Comparison of ENCODE assay signal across 21 cellular contexts in genomic region chr10:86707505-86707904, GRCh38. TPM values are rescaled to one million over a fixed set of nuclear protein-coding genes. Genes with fewer than 3 reads are reported as not detected.
"Had no signal": no experiment of that assay in that cellular context is flagged by ENCODE, and none has a peak within 500 bp of the region (broad histone marks: within the 10 kb centered on the region; RNA-seq: fewer than 3 reads in every experiment).

No MANE protein-coding gene starts in this region.

- H3K9me3 ChIP-seq: heart left ventricle, neutrophil, right atrium auricular region, testis had no signal

- DNase-seq: activated CD4-positive, alpha-beta T cell treated with anti-CD3 and anti-CD28 coated beads for 1 hour; activated CD4-positive, alpha-beta T cell treated with anti-CD3 and anti-CD28 coated beads, Interleukin-2, amount 50 U/mL, for 4 hours; activated effector memory CD4-positive, alpha-beta T cell treated with anti-CD3 and anti-CD28 coated beads, Interleukin-2, amount 50 U/mL, for 16 hours; activated T-cell treated with anti-CD3 and anti-CD28 coated beads, Interleukin-2, amount 50 U/mL, for 4 hours; brain microvascular endothelial cell; effector memory CD4-positive, alpha-beta T cell; foreskin melanocyte; left cardiac atrium; naive thymus-derived CD8-positive, alpha-beta T cell; stimulated activated naive CD8-positive, alpha-beta T cell treated with anti-CD3 and anti-CD28 coated beads, Interleukin-15, amount 100 ng/mL, for 72 hours; testis had no signal

- H3K27me3 ChIP-seq: brain microvascular endothelial cell, right atrium auricular region, testis had no signal

- ATAC-seq: activated naive CD4-positive, alpha-beta T cell treated with anti-CD3 and anti-CD28 coated beads, Interleukin-2, amount 50 U/mL, for 72 hours; activated T-cell treated with anti-CD3 and anti-CD28 coated beads, Interleukin-2, amount 50 U/mL, for 4 hours; left cardiac atrium; naive thymus-derived CD8-positive, alpha-beta T cell; stimulated activated naive CD8-positive, alpha-beta T cell treated with anti-CD3 and anti-CD28 coated beads, Interleukin-15, amount 100 ng/mL, for 72 hours had no signal

- H3K4me3 ChIP-seq: heart left ventricle, right atrium auricular region, smooth muscle cell, testis had no signal

- H3K36me3 ChIP-seq: brain microvascular endothelial cell, neutrophil had no signal

- H3K27ac ChIP-seq: brain microvascular endothelial cell, neutrophil, testis had no signal

RNA-seq across cellular contexts. Expression of gene LDB3, which starts 39.2 kb away (rescaled TPM):
- total RNA-seq: lung microvascular endothelial cell; mononuclear cell; T-helper 1 cell treated with Interleukin-12 subunit alpha and Interleukin-12 subunit beta and Interleukin-4 antibody, amounts not matched to agents 30 ng/mL and 1 ng/mL, for 36 hours had no signal
- polyA plus RNA-seq: naive thymus-derived CD8-positive, alpha-beta T cell had no signal

RNA-seq across cellular contexts. Expression of gene OPN4, which starts 53.2 kb away (rescaled TPM):
- total RNA-seq: activated naive CD4-positive, alpha-beta T cell treated with anti-CD3 and anti-CD28 coated beads, Interleukin-2, amount 50 U/mL, for 72 hours; activated T-cell treated with anti-CD3 and anti-CD28 coated beads, Interleukin-2, amount 50 U/mL, for 4 hours; fibroblast of lung; lung microvascular endothelial cell; mononuclear cell; naive thymus-derived CD8-positive, alpha-beta T cell; smooth muscle cell; T-helper 1 cell treated with Interleukin-12 subunit alpha and Interleukin-12 subunit beta and Interleukin-4 antibody, amounts not matched to agents 30 ng/mL and 1 ng/mL, for 36 hours; urinary bladder had no signal
- polyA plus RNA-seq: fibroblast of lung; naive thymus-derived CD8-positive, alpha-beta T cell; smooth muscle cell had no signal
